In genomic region chr2:42809131-42809875, GRCh38 we compare ENCODE assay signal across 1 cellular context.
TF ChIP-seq lines count a peak whose summit lies in the region.

No MANE protein-coding gene starts in this region.

TF ChIP-seq in K562, 482 proteins besides CTCF, POLR2A, EP300 and RAD21 (continued from another document):
- TF ChIP-seq REST (CRISPR knock-in tag; IDR thresholded peaks at IDR 0.05; ENCODE audit: low read depth) (no peak), HOXB6 (CRISPR knock-in tag; IDR thresholded peaks at IDR 0.05; ENCODE audit: borderline replicate concordance) (no peak), ZNF133 (CRISPR knock-in tag; IDR thresholded peaks at IDR 0.05) (no peak)
